ENCODE assay signal across 14 cellular contexts in genomic region chr6:75094614-75095321, GRCh38.
DNase-seq lines count a peak whose midpoint lies in the region; ATAC-seq, FAIRE-seq and TF ChIP-seq lines count a peak whose summit lies in the region.
"Had no signal": no experiment of that assay in that cellular context is flagged by ENCODE, and none has a peak within 500 bp of the region (broad histone marks: within the 10 kb centered on the region; RNA-seq: fewer than 3 reads in every experiment).

No MANE protein-coding gene starts in this region.

- no peak overlapping the region for H3K4me2 ChIP-seq in fibroblast of lung (ENCODE audit: extremely low read depth, insufficient read depth, low read length)
- H3K4me2 ChIP-seq: BLaER1, neural progenitor cell had no signal

- TF ChIP-seq EP300 in ovary (IDR thresholded peaks at IDR 0.05) = peak; percentile 24

- TF ChIP-seq POLR2A in ovary (IDR thresholded peaks at IDR 0.05) = no peak

- H3K4me3 ChIP-seq in fibroblast of lung (replicated peaks in 1 of 4; ENCODE audit: control extremely low read depth in 1 of 4, insufficient read depth in 1 of 4, low read depth in 3 of 4, low read length in 4 of 4) = no peak overlapping the region
- no peak overlapping the region for H3K4me3 ChIP-seq in ovary
- H3K4me3 ChIP-seq: BLaER1, neural progenitor cell had no signal

- DNase-seq in AG08395 (ENCODE audit: low spot score) = peak; percentile 41
- peak; percentile 37 for DNase-seq in M059J (ENCODE audit: low read depth)
- DNase-seq in fibroblast of lung (ENCODE audit: low read depth in 2 of 2) = peak; percentile 96 to 98
- DNase-seq in ovary = peak in 1 of 5 donors; percentile 45
- no peak for DNase-seq in cerebellum (ENCODE audit: low spot score)
- DNase-seq in activated effector memory CD4-positive, alpha-beta T cell treated with Interleukin-2 at 50 U/mL for 16 hours = no peak
- DNase-seq in RCC 7860 (ENCODE audit: low spot score) = no peak
- DNase-seq: activated naive CD4-positive, alpha-beta T cell treated with Interleukin-2 at 50 U/mL for 16 hours; NCI-H1048; NCI-H446; stimulated activated CD8-positive, alpha-beta memory T cell treated with anti-CD3 and anti-CD28 coated beads, Interleukin-4, amount 100 ng/mL, for 48 hours had no signal

- peak; percentile 11 to 34 for TF ChIP-seq CTCF in fibroblast of lung (conservative IDR thresholded peaks at IDR 0.05 in 1 of 2, IDR thresholded peaks at IDR 0.05 in 1 of 2; ENCODE audit: low read depth in 1 of 2, low read length in 2 of 2)
- TF ChIP-seq CTCF in ovary (IDR thresholded peaks at IDR 0.05) = no peak

- no peaks in the 10 kb centered on the region for H3K9me3 ChIP-seq in fibroblast of lung (ENCODE audit: control insufficient read depth, insufficient read depth, low read depth, low read length)
- H3K9me3 ChIP-seq in ovary = no peaks in the 10 kb centered on the region
- H3K9me3 ChIP-seq: BLaER1 had no signal

- 4 to 9% (median 5%) methylated on average over 7 of the region's 7 CpGs for WGBS in ovary, 3 donors

- ATAC-seq in GM19397 (IDR thresholded peaks at IDR 0.05; ENCODE audit: unreplicated experiment) = no peak

- H4K20me1 ChIP-seq in fibroblast of lung (ENCODE audit: control insufficient read depth, extremely low read depth, insufficient read depth, low read length) = no peaks in the 10 kb centered on the region
- H4K20me1 ChIP-seq: BLaER1 had no signal

- H3K4me1 ChIP-seq in fibroblast of lung (ENCODE audit: control insufficient read depth, extremely low read depth, insufficient read depth, low read length) (peaks cover 20% of the 10 kb centered on the region), ovary (ENCODE audit: insufficient read depth) (peaks cover 6% of the 10 kb centered on the region)
- H3K4me1 ChIP-seq: neural progenitor cell had no signal

- H3K27me3 ChIP-seq in fibroblast of lung (ENCODE audit: control insufficient read depth, insufficient read depth, low read length) = no peaks in the 10 kb centered on the region
- H3K27me3 ChIP-seq in ovary = no peaks in the 10 kb centered on the region
- H3K27me3 ChIP-seq: BLaER1, neural progenitor cell had no signal

- no peak for FAIRE-seq in RCC 7860 (lab: Jason Lieb, UNC)

- peaks cover 18% of the 10 kb centered on the region for H3K36me3 ChIP-seq in fibroblast of lung (ENCODE audit: control insufficient read depth, insufficient read depth, low read length)
- no peaks in the 10 kb centered on the region for H3K36me3 ChIP-seq in ovary
- H3K36me3 ChIP-seq: BLaER1, neural progenitor cell had no signal

- peaks cover 10% of the 10 kb centered on the region for H3K79me2 ChIP-seq in fibroblast of lung (ENCODE audit: control insufficient read depth, insufficient read depth, low read length)

- H3K27ac ChIP-seq in fibroblast of lung (ENCODE audit: insufficient read depth, low read length) = peak overlapping the region; percentile 43
- H3K27ac ChIP-seq in ovary = peak overlapping the region; percentile 2 to 36
- H3K27ac ChIP-seq: BLaER1, neural progenitor cell had no signal

- no peak overlapping the region for H3K9ac ChIP-seq in fibroblast of lung (ENCODE audit: insufficient read depth, low read length)
- H3K9ac ChIP-seq: BLaER1, neural progenitor cell had no signal

- intact Hi-C loops in ovary (cut with DNase I) = loop anchor here in 2 of 4 donors (10.0 kb wide), 1 partner anchor 110 kb away; the partner anchor contains the start of gene COL12A1 (in 2 of the 2)

- no peak overlapping the region for H2AFZ ChIP-seq in fibroblast of lung (ENCODE audit: low read length)
- H2AFZ ChIP-seq: neural progenitor cell had no signal

Comparison
In these comparisons a context has a peak if more than half of its experiments do, and no peak if none do; other contexts are left out.
1. DNase-seq: peak in AG08395 (single experiment), M059J (single experiment) and fibroblast of lung (2 of 2); none in cerebellum (single experiment), activated effector memory CD4-positive, alpha-beta T cell treated with Interleukin-2 at 50 U/mL for 16 hours (single experiment) and RCC 7860 (single experiment).
2. CTCF ChIP-seq: peak in fibroblast of lung (2 of 2); none in ovary (0 of 3).